15 cellular contexts compared by ENCODE assay signal in genomic region chr5:16461026-16461425, GRCh38. TPM values are rescaled to one million over a fixed set of nuclear protein-coding genes. Genes with fewer than 3 reads are reported as not detected.
A peak's percentile ranks its signal among the peaks of the same experiment; 100 is the strongest.
DNase-seq lines count a peak whose midpoint lies in the region; ATAC-seq and TF ChIP-seq lines count a peak whose summit lies in the region.
"Had no signal": no experiment of that assay in that cellular context is flagged by ENCODE, and none has a peak within 500 bp of the region (broad histone marks: within the 10 kb centered on the region; RNA-seq: fewer than 3 reads in every experiment).

No MANE protein-coding gene starts in this region.

- CTCF ChIA-PET in BJ (lab: Yijun Ruan, JAX) = interaction anchor here (1.2 kb wide), 1 partner anchor 23 kb away, joined by 3 read pairs; no protein-coding TSS in a partner anchor
- CTCF ChIA-PET in GM10248 (lab: Yijun Ruan, JAX) = no interaction called here

- peaks cover 4% of the 10 kb centered on the region for H3K36me3 ChIP-seq in BJ (ENCODE audit: control insufficient read depth, insufficient read depth, low read length)
- peaks cover 94% of the 10 kb centered on the region for H3K36me3 ChIP-seq in DOHH2 (ENCODE audit: control insufficient read depth, low read length)

- 0 out of 2 replicates have a peak, but pooled peaks cover 9% of the 10 kb centered on the region for H3F3A ChIP-seq in DOHH2 (ENCODE audit: control insufficient read depth, insufficient read depth)

- H3K4me1 Mint-ChIP-seq in activated naive CD8-positive, alpha-beta T cell treated with anti-CD3 and anti-CD28 coated beads for 36 hours = peaks cover 69% of the 10 kb centered on the region

- no peaks in the 10 kb centered on the region for H3K9me3 ChIP-seq in DOHH2 (ENCODE audit: control insufficient read depth, insufficient read depth, low read length)
- H3K9me3 ChIP-seq: Peyer's patch, sigmoid colon had no signal

- no peak for TF ChIP-seq CTCF in BJ (IDR thresholded peaks at IDR 0.05; ENCODE audit: insufficient read depth, low read depth, low read length)
- TF ChIP-seq CTCF in DOHH2 (IDR thresholded peaks at IDR 0.05; ENCODE audit: low read depth, low read length, poor library complexity, severe bottlenecking) = no peak
- no peak for TF ChIP-seq CTCF in GM10248 (IDR thresholded peaks at IDR 0.05; ENCODE audit: control extremely low read depth, extremely low read depth, low read depth, missing control alignments)

- peaks cover 55% of the 10 kb centered on the region for H3K36me3 Mint-ChIP-seq in activated naive CD8-positive, alpha-beta T cell treated with anti-CD3 and anti-CD28 coated beads for 36 hours

- H3K4me3 ChIP-seq in BJ (ENCODE audit: low read depth, low read length) = no peak overlapping the region
- H3K4me3 ChIP-seq in DOHH2 (ENCODE audit: low read length) = no peak overlapping the region
- H3K4me3 ChIP-seq: Peyer's patch, sigmoid colon had no signal

- peak overlapping the region; percentile 4; the same call in 1 of the 2 replicates for H3K4me2 ChIP-seq in DOHH2 (ENCODE audit: low read length)

- H3K27me3 ChIP-seq in BJ (ENCODE audit: control insufficient read depth, insufficient read depth, low read length) (no peaks in the 10 kb centered on the region), DOHH2 (ENCODE audit: control insufficient read depth, low read length) (no peaks in the 10 kb centered on the region)
- H3K27me3 ChIP-seq: Peyer's patch, sigmoid colon had no signal

- peaks cover 31% of the 10 kb centered on the region for H4K20me1 ChIP-seq in DOHH2 (ENCODE audit: control insufficient read depth, insufficient read depth, low read depth, low read length)

- no peaks in the 10 kb centered on the region for H3K27me3 Mint-ChIP-seq in activated naive CD8-positive, alpha-beta T cell treated with anti-CD3 and anti-CD28 coated beads for 36 hours

- DNase-seq in BJ (ENCODE audit: low read depth) (peak; percentile 15), myocyte (ENCODE audit: low read depth) (peak; percentile 55), HuH-7.5 (ENCODE audit: low spot score) (no peak), GM10248 (ENCODE audit: extremely low spot score) (no peak), GM19238 (ENCODE audit: insufficient read length, low spot score) (no peak)
- DNase-seq in activated naive CD8-positive, alpha-beta T cell treated with anti-CD3 and anti-CD28 coated beads for 36 hours = no peak
- DNase-seq: activated CD8-positive, alpha-beta memory T cell treated with anti-CD3 and anti-CD28 coated beads for 24 hours; anterior cingulate cortex; effector memory CD4-positive, alpha-beta T cell; NCI-H1417; NCI-H510A treated with DMSO at 0.1 percent for 48 hours; Peyer's patch; sigmoid colon had no signal

- no peak overlapping the region for H3K27ac ChIP-seq in DOHH2 (ENCODE audit: low read depth, low read length)
- H3K27ac ChIP-seq: Peyer's patch, sigmoid colon had no signal

- POLR2A ChIA-PET in BJ (lab: Charles Lee) (no interaction called here), GM10248 (lab: Yijun Ruan, JAX) (no interaction called here)

- H3K9me3 Mint-ChIP-seq in activated naive CD8-positive, alpha-beta T cell treated with anti-CD3 and anti-CD28 coated beads for 36 hours = no peaks in the 10 kb centered on the region

- peaks cover 83% of the 10 kb centered on the region for H3K79me2 ChIP-seq in DOHH2 (ENCODE audit: control insufficient read depth, low read length)

- peaks cover 36% of the 10 kb centered on the region for H3K4me1 ChIP-seq in DOHH2 (ENCODE audit: control insufficient read depth, low read length)

- peak overlapping the region; percentile 23 for H3K4me3 Mint-ChIP-seq in activated naive CD8-positive, alpha-beta T cell treated with anti-CD3 and anti-CD28 coated beads for 36 hours

- H3K9me2 ChIP-seq in DOHH2 (replicated peaks; ENCODE audit: control insufficient read depth, low read length) = no peaks in the 10 kb centered on the region

- no peak overlapping the region for H3K27ac Mint-ChIP-seq in activated naive CD8-positive, alpha-beta T cell treated with anti-CD3 and anti-CD28 coated beads for 36 hours

- ATAC-seq in HG02759 (IDR thresholded peaks at IDR 0.05; ENCODE audit: unreplicated experiment) = no peak

RNA-seq across cellular contexts. Expression of gene ZNF622, which starts 4.6 kb away (rescaled TPM):
- polyA plus RNA-seq in BJ (2011; rRNA removed) = 16.9 and 20.3 TPM in 2 replicates
- polyA minus RNA-seq in BJ (2011; rRNA and poly(A)+ RNA removed) = 10.3 and 12.7 TPM in 2 replicates
- total RNA-seq in activated naive CD8-positive, alpha-beta T cell treated with anti-CD3 and anti-CD28 coated beads for 36 hours = 10 to 100 TPM; 47.5 to 48.2 TPM
- total RNA-seq in myocyte = 49.3 and 66.8 TPM in 2 replicates
- polyA plus RNA-seq in myocyte (2012) = 96.8 TPM

Comparison
In these comparisons a context has a peak if more than half of its experiments do, and no peak if none do; other contexts are left out.
1. DNase-seq: peak in BJ (single experiment) and myocyte (single experiment); none in activated naive CD8-positive, alpha-beta T cell treated with anti-CD3 and anti-CD28 coated beads for 36 hours (single experiment), HuH-7.5 (single experiment), GM10248 (single experiment) and GM19238 (single experiment).